In the genomic region with DNA sequence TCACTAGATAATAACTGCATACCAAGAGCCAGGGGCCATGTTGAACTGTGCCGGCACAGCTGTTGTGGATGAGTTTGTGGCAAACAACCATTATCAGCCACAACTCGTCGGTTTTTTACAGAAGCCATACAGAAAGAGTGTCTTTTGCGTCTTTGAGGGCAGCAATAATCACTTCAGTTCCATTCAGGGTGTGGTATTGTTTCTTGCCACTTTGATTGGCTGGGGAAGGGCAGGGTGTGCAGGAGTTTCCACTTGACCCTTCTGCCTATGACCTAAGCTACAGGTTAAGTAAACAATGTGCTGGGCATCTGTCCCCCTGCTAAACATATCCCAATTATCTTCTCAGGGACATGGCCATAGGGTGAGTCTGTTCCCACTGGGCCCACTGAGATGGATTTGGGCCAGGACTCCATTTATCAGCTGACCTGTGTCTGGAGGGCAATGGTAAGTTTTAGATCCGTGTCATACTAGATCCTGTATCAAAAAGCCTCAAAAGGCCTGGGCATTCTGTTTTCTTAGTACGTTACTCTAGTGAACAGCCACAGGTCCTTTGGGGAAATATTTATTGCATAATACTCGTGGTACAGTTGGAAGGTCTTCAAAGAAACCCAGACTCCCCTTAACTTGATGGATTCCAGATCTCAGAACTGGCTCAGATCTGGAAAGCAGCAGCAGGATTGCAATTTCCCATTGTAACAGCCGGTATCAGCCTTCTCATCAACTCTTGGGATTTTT, we compare ENCODE assay signal across 1 cellular context.
A peak's percentile ranks its signal among the peaks of the same experiment; 100 is the strongest.
TF ChIP-seq lines count a peak whose summit lies in the region.

No MANE protein-coding gene starts in this region.

TF ChIP-seq in HepG2, 621 proteins besides CTCF, POLR2A, EP300 and RAD21:
- TF ChIP-seq POLR2G (IDR thresholded peaks at IDR 0.05; ENCODE audit: low read depth, low read length) (peak; percentile 51; the same call in 1 of the 2 replicates), RBM22 (optimal IDR thresholded peaks at IDR 0.05; ENCODE audit: low read length) (peak; percentile 16), THYN1 (CRISPR knock-in tag; IDR thresholded peaks at IDR 0.05; ENCODE audit: borderline replicate concordance, low read depth) (no peak), KAT2B (IDR thresholded peaks at IDR 0.05; ENCODE audit: borderline replicate concordance, low read depth, low read length) (no peak), NR2F6 (IDR thresholded peaks at IDR 0.05) (peak; percentile 54), NR2F6 (CRISPR knock-in tag; IDR thresholded peaks at IDR 0.05) (peak; percentile 49; the same call in 1 of the 2 replicates), ZBTB1 (CRISPR knock-in tag; IDR thresholded peaks at IDR 0.05; ENCODE audit: borderline replicate concordance) (no peak), NFE2L2 (IDR thresholded peaks at IDR 0.05; ENCODE audit: low read length) (no peak), AGO2 (optimal IDR thresholded peaks at IDR 0.05; ENCODE audit: low read depth, low read length) (peak; percentile 57), FOXA3 (CRISPR knock-in tag; IDR thresholded peaks at IDR 0.05) (0 out of 2 replicates have a peak, but pooled peaks have one; percentile 7), PHB2 (IDR thresholded peaks at IDR 0.05; ENCODE audit: partially characterized antibody) (no peak), SALL1 (CRISPR knock-in tag; IDR thresholded peaks at IDR 0.05) (no peak), RARA (CRISPR knock-in tag; IDR thresholded peaks at IDR 0.05) (0 out of 2 replicates have a peak, but pooled peaks have one; percentile 8), ZNF333 (CRISPR knock-in tag; IDR thresholded peaks at IDR 0.05; ENCODE audit: borderline replicate concordance) (no peak), ATF5 (CRISPR knock-in tag; IDR thresholded peaks at IDR 0.05; ENCODE audit: low read depth) (no peak), NR2F1 (CRISPR knock-in tag; IDR thresholded peaks at IDR 0.05) (0 out of 4 replicates have a peak, but pooled peaks of 1 of the 2 experiments have one; percentile 14), PITX1 (CRISPR knock-in tag; IDR thresholded peaks at IDR 0.05) (no peak), MAFG (CRISPR knock-in tag; IDR thresholded peaks at IDR 0.05) (no peak), MBNL3 (CRISPR knock-in tag; conservative IDR thresholded peaks at IDR 0.05) (no peak), CEBPB (IDR thresholded peaks at IDR 0.05; ENCODE audit: borderline replicate concordance, low read depth, low read length) (peak; percentile 45; the same call in 1 of the 2 replicates), ARNTL (CRISPR knock-in tag; IDR thresholded peaks at IDR 0.05) (no peak), NR2C2 (CRISPR knock-in tag; IDR thresholded peaks at IDR 0.05; ENCODE audit: borderline replicate concordance) (peak; percentile 26; the same call in 1 of the 2 replicates), PAF1 (CRISPR knock-in tag; IDR thresholded peaks at IDR 0.05) (peak; percentile 64; the same call in 1 of the 2 replicates), ZNF432 (CRISPR knock-in tag; IDR thresholded peaks at IDR 0.05; ENCODE audit: borderline replicate concordance) (no peak)
- TF ChIP-seq, protein P1, sequence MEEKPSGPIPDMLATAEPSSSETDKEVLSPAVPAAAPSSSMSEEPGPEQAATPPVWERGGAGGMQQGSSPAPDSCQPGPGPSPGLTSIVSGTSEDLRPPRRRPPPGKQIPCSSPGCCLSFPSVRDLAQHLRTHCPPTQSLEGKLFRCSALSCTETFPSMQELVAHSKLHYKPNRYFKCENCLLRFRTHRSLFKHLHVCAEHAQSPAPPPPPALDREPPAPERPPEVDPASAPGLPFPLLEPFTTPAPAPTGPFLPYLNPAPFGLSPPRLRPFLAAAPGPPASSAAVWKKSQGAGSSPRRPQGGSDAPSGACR (CRISPR knock-in tag; IDR thresholded peaks at IDR 0.05): no peak
- TF ChIP-seq, protein P2, sequence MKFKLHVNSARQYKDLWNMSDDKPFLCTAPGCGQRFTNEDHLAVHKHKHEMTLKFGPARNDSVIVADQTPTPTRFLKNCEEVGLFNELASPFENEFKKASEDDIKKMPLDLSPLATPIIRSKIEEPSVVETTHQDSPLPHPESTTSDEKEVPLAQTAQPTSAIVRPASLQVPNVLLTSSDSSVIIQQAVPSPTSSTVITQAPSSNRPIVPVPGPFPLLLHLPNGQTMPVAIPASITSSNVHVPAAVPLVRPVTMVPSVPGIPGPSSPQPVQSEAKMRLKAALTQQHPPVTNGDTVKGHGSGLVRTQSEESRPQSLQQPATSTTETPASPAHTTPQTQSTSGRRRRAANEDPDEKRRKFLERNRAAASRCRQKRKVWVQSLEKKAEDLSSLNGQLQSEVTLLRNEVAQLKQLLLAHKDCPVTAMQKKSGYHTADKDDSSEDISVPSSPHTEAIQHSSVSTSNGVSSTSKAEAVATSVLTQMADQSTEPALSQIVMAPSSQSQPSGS (CRISPR knock-in tag; IDR thresholded peaks at IDR 0.05): no peak
